In the genomic region with DNA sequence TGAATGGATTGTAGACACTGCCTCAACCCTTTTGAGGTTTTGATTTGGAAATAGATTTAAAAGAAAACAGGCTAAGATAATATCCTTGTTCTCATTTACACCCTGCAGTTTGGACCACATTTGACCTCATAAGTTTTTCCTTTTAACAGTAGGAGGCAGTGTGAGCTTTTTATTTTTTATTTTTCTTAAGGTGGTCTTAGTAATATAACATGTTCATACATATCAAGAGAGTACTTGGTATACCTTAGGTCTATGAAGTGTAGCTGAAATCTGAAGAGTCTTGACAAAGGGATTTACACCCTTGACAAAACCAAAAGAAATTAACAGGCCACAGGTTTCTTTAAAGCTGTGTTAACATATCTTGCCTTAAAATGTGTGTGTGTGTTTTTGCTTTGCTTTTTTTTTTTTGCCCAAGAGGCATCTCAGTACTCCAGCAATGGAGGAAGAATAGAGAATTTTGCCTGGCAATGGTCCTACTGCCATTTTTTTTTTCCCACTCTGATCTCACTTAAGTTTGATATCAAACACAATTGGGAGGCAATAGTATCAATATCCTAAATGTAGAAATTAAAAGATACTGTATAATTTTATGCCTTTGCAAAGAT, we compare ENCODE assay signal across 8 cellular contexts. TPM values are rescaled to one million over a fixed set of nuclear protein-coding genes. Genes with fewer than 3 reads are reported as not detected.
DNase-seq lines count a peak whose midpoint lies in the region; ATAC-seq lines count a peak whose summit lies in the region.

No MANE protein-coding gene starts in this region.

- no peaks in the 10 kb centered on the region for H3K27me3 Mint-ChIP-seq in activated CD8-positive, alpha-beta memory T cell treated with anti-CD3 and anti-CD28 coated beads, Interleukin-2, amount 10 ng/mL, durations not matched to agents 7 days and 5 days
- H3K27me3 Mint-ChIP-seq in stimulated activated naive B cell treated with anti-CD40 and anti-IgM and Interleukin-4, amounts not matched to agents 10 μg/mL and 1 μg/mL and 100 μg/mL, for 72 hours: no peaks in the 10 kb centered on the region

- H3K4me3 Mint-ChIP-seq in activated CD8-positive, alpha-beta memory T cell treated with anti-CD3 and anti-CD28 coated beads, Interleukin-2, amount 10 ng/mL, durations not matched to agents 7 days and 5 days: peak overlapping the region; percentile 99
- peak overlapping the region; percentile 99 to 100 for H3K4me3 Mint-ChIP-seq in stimulated activated naive B cell treated with anti-CD40 and anti-IgM and Interleukin-4, amounts not matched to agents 10 μg/mL and 1 μg/mL and 100 μg/mL, for 72 hours

- no peak for ATAC-seq in activated CD8-positive, alpha-beta memory T cell treated with anti-CD3 and anti-CD28 coated beads, Interleukin-2, amount 10 ng/mL, durations not matched to agents 7 days and 5 days
- no peak for ATAC-seq in stimulated activated naive B cell treated with anti-CD40 and anti-IgM and Interleukin-4, amounts not matched to agents 10 μg/mL and 1 μg/mL and 100 μg/mL, for 72 hours (replicated peaks)

- peaks cover 48% of the 10 kb centered on the region for H3K36me3 Mint-ChIP-seq in activated CD8-positive, alpha-beta memory T cell treated with anti-CD3 and anti-CD28 coated beads, Interleukin-2, amount 10 ng/mL, durations not matched to agents 7 days and 5 days
- peaks cover 28 to 41% of the 10 kb centered on the region in 2 donors for H3K36me3 Mint-ChIP-seq in stimulated activated naive B cell treated with anti-CD40 and anti-IgM and Interleukin-4, amounts not matched to agents 10 μg/mL and 1 μg/mL and 100 μg/mL, for 72 hours

- DNase-seq in activated CD8-positive, alpha-beta memory T cell treated with anti-CD3 and anti-CD28 coated beads, Interleukin-2, amount 10 ng/mL, durations not matched to agents 7 days and 5 days: no peak
- no peak for DNase-seq in activated CD8-positive, alpha-beta memory T cell treated with anti-CD3 and anti-CD28 coated beads for 24 hours
- DNase-seq in SK-MEL-5 (ENCODE audit: low read depth, low spot score) (peak; percentile 58), fibroblast of gingiva (ENCODE audit: low read depth) (peak; percentile 7), D341Med (ENCODE audit: low spot score) (no peak), T1000 (lab: John Stamatoyannopoulos, UW) (no peak)
- no peak for DNase-seq in stimulated activated naive B cell treated with anti-CD40 and anti-IgM and Interleukin-4, amounts not matched to agents 10 μg/mL and 1 μg/mL and 100 μg/mL, for 72 hours
- no peak for DNase-seq in stimulated activated naive CD4-positive, alpha-beta T cell treated with Interleukin-2 at 50 U/mL for 16 hours (lab: John Stamatoyannopoulos, UW)

- in situ Hi-C loops in SK-MEL-5 (cut with HindIII; ENCODE audit: low pct_unique_long_range_greater_than_20kb, low sequenced_read_pairs): no loop called here

- CTCF ChIA-PET in activated CD8-positive, alpha-beta memory T cell treated with anti-CD3 and anti-CD28 coated beads, Interleukin-2, amount 10 ng/mL, durations not matched to agents 7 days and 5 days (lab: Charles Lee): interaction anchor here (1.0 to 6.5 kb wide), 6 partner anchors 48 to 278 kb away, joined by 3 to 35 read pairs (median 4); no protein-coding TSS in a partner anchor

- H3K4me1 Mint-ChIP-seq in activated CD8-positive, alpha-beta memory T cell treated with anti-CD3 and anti-CD28 coated beads, Interleukin-2, amount 10 ng/mL, durations not matched to agents 7 days and 5 days: peaks cover 47% of the 10 kb centered on the region
- peaks cover 20 to 45% of the 10 kb centered on the region in 2 donors for H3K4me1 Mint-ChIP-seq in stimulated activated naive B cell treated with anti-CD40 and anti-IgM and Interleukin-4, amounts not matched to agents 10 μg/mL and 1 μg/mL and 100 μg/mL, for 72 hours

- H3K9me3 Mint-ChIP-seq in activated CD8-positive, alpha-beta memory T cell treated with anti-CD3 and anti-CD28 coated beads, Interleukin-2, amount 10 ng/mL, durations not matched to agents 7 days and 5 days (ENCODE audit: low read depth): no peaks in the 10 kb centered on the region
- H3K9me3 Mint-ChIP-seq in stimulated activated naive B cell treated with anti-CD40 and anti-IgM and Interleukin-4, amounts not matched to agents 10 μg/mL and 1 μg/mL and 100 μg/mL, for 72 hours: no peaks in the 10 kb centered on the region

- peak overlapping the region; percentile 63 for H3K27ac Mint-ChIP-seq in activated CD8-positive, alpha-beta memory T cell treated with anti-CD3 and anti-CD28 coated beads, Interleukin-2, amount 10 ng/mL, durations not matched to agents 7 days and 5 days
- H3K27ac Mint-ChIP-seq in stimulated activated naive B cell treated with anti-CD40 and anti-IgM and Interleukin-4, amounts not matched to agents 10 μg/mL and 1 μg/mL and 100 μg/mL, for 72 hours: no peak overlapping the region

RNA-seq across cellular contexts. Expression of a gene that starts 3.3 kb away (rescaled TPM):
- total RNA-seq in activated CD8-positive, alpha-beta memory T cell treated with anti-CD3 and anti-CD28 coated beads, Interleukin-2, amount 10 ng/mL, durations not matched to agents 7 days and 5 days: 10 to 100 TPM; 17.3 to 22.4 TPM
- 87.9 and 95.8 TPM in 2 replicates for total RNA-seq in SK-MEL-5 (2014; rRNA removed; shearing (Covaris generic))
- 49.8 and 50.9 TPM in 2 replicates for polyA plus RNA-seq in SK-MEL-5 (2015; cell fraction: cytosol; rRNA removed)
- 37.9 and 44.5 TPM in 2 replicates for polyA plus RNA-seq in SK-MEL-5 (2015; cell fraction: nucleus; rRNA removed)

Comparison
In these comparisons a context has a peak if more than half of its experiments do, and no peak if none do; other contexts are left out.
1. DNase-seq: peak in SK-MEL-5 (single experiment) and fibroblast of gingiva (single experiment); none in activated CD8-positive, alpha-beta memory T cell treated with anti-CD3 and anti-CD28 coated beads, Interleukin-2, amount 10 ng/mL, durations not matched to agents 7 days and 5 days (single experiment), activated CD8-positive, alpha-beta memory T cell treated with anti-CD3 and anti-CD28 coated beads for 24 hours (single experiment), stimulated activated naive B cell treated with anti-CD40 and anti-IgM and Interleukin-4, amounts not matched to agents 10 μg/mL and 1 μg/mL and 100 μg/mL, for 72 hours (single experiment), D341Med (single experiment), stimulated activated naive CD4-positive, alpha-beta T cell treated with Interleukin-2 at 50 U/mL for 16 hours (single experiment) and T1000 (single experiment).